ENCODE assay signal across 9 cellular contexts in genomic region chr5:66958984-66959641, GRCh38.
A peak's percentile ranks its signal among the peaks of the same experiment; 100 is the strongest.
DNase-seq lines count a peak whose midpoint lies in the region; ATAC-seq and TF ChIP-seq lines count a peak whose summit lies in the region.
"Had no signal": no experiment of that assay in that cellular context is flagged by ENCODE, and none has a peak within 500 bp of the region (broad histone marks: within the 10 kb centered on the region; RNA-seq: fewer than 3 reads in every experiment).

No MANE protein-coding gene starts in this region.

- no peak overlapping the region for H3K27ac Mint-ChIP-seq in activated naive CD4-positive, alpha-beta T cell treated with anti-CD3 and anti-CD28 coated beads for 36 hours
- H3K27ac Mint-ChIP-seq: naive B cell had no signal

- no peaks in the 10 kb centered on the region for H3K9me3 Mint-ChIP-seq in activated naive CD4-positive, alpha-beta T cell treated with anti-CD3 and anti-CD28 coated beads for 36 hours
- H3K9me3 Mint-ChIP-seq: naive B cell had no signal

- peak overlapping the region; percentile 83 for H3K9ac ChIP-seq in mammary epithelial cell (ENCODE audit: insufficient read depth, low read length)

- WGBS in mammary epithelial cell (ENCODE audit: low coverage, missing lambda C conversion rate) = under 1% methylated on average over 10 of the region's 11 CpGs
- WGBS in spleen, 5 donors = 60 to 78% (median 68%) methylated on average over 11 of the region's 11 CpGs

- H3K27ac ChIP-seq in mammary epithelial cell (ENCODE audit: insufficient read depth, low read depth, low read length) (peak overlapping the region; percentile 92), spleen (peak overlapping the region in 4 of 8 donors; percentile 5 to 37 (median 32))

- DNase-seq in HFF-Myc (ENCODE audit: extremely low read depth, low read depth) (no peak), mammary epithelial cell (peak; percentile 45), kidney epithelial cell (ENCODE audit: low read depth) (peak; percentile 31), spleen (no peak), KG1 (lab: John Stamatoyannopoulos, UW) (no peak)
- DNase-seq in activated naive CD4-positive, alpha-beta T cell treated with anti-CD3 and anti-CD28 coated beads for 36 hours = no peak
- no peak for DNase-seq in stimulated activated naive CD4-positive, alpha-beta T cell (lab: John Stamatoyannopoulos, UW)
- DNase-seq: naive B cell had no signal

- H3K4me1 ChIP-seq in mammary epithelial cell (ENCODE audit: insufficient read depth, low read length) = peaks cover 31% of the 10 kb centered on the region
- H3K4me1 ChIP-seq in spleen = peaks cover 0 to 15% (median 2%) of the 10 kb centered on the region in 6 donors

- H3K4me3 ChIP-seq in HFF-Myc (replicated peaks; ENCODE audit: low read depth, low read length) (peak overlapping the region; percentile 48), mammary epithelial cell (replicated peaks in 1 of 3; ENCODE audit: insufficient read depth in 1 of 3, low read depth in 2 of 3, low read length in 3 of 3) (peak overlapping the region; percentile 45 to 50 (median 49)), kidney epithelial cell (ENCODE audit: low read depth, low read length) (no peak overlapping the region), spleen (peak overlapping the region in 5 of 8 donors; percentile 3 to 40 (median 19))

- peaks cover 18% of the 10 kb centered on the region for H3K79me2 ChIP-seq in mammary epithelial cell (ENCODE audit: insufficient read depth, low read length)

- H4K20me1 ChIP-seq in mammary epithelial cell (ENCODE audit: insufficient read depth, low read length) = no peaks in the 10 kb centered on the region

- no peaks in the 10 kb centered on the region for H3K27me3 ChIP-seq in mammary epithelial cell (ENCODE audit: insufficient read depth, low read length)
- H3K27me3 ChIP-seq in kidney epithelial cell (ENCODE audit: control insufficient read depth, insufficient read depth, low read length) = no peaks in the 10 kb centered on the region
- no peaks in the 10 kb centered on the region for H3K27me3 ChIP-seq in spleen (replicated peaks in 1 of 7)

- CTCF ChIA-PET in mammary epithelial cell (lab: Charles Lee; ENCODE audit: low non-redundant PET) = no interaction called here
- CTCF ChIA-PET in activated naive CD4-positive, alpha-beta T cell treated with anti-CD3 and anti-CD28 coated beads for 36 hours (lab: Charles Lee) = interaction anchor here (0.6 to 0.9 kb wide), 3 partner anchors 11 to 287 kb away, joined by 3 to 4 read pairs (median 3); no protein-coding TSS in a partner anchor

- H3K36me3 ChIP-seq in mammary epithelial cell (ENCODE audit: insufficient read depth, low read length) = no peaks in the 10 kb centered on the region
- H3K36me3 ChIP-seq in kidney epithelial cell (ENCODE audit: control insufficient read depth, insufficient read depth, low read length) = no peaks in the 10 kb centered on the region
- no peaks in the 10 kb centered on the region for H3K36me3 ChIP-seq in spleen

- TF ChIP-seq CTCF in HFF-Myc (IDR thresholded peaks at IDR 0.05; ENCODE audit: low read depth, low read length, missing control alignments) (no peak), mammary epithelial cell (conservative IDR thresholded peaks at IDR 0.05 in 1 of 2, IDR thresholded peaks at IDR 0.05 in 1 of 2; ENCODE audit: extremely low read depth in 1 of 2, insufficient read depth in 1 of 2, low read depth in 1 of 2, low read length in 2 of 2) (no peak), kidney epithelial cell (IDR thresholded peaks at IDR 0.05; ENCODE audit: insufficient read depth, low read length, poor library complexity, severe bottlenecking) (no peak), spleen (IDR thresholded peaks at IDR 0.05 in 8 of 11, conservative IDR thresholded peaks at IDR 0.05 in 3 of 11) (no peak)

- H3K4me3 Mint-ChIP-seq in activated naive CD4-positive, alpha-beta T cell treated with anti-CD3 and anti-CD28 coated beads for 36 hours = no peak overlapping the region
- H3K4me3 Mint-ChIP-seq: naive B cell had no signal

- no peak for ATAC-seq in GM19035 (IDR thresholded peaks at IDR 0.05; ENCODE audit: unreplicated experiment)

- peak overlapping the region; percentile 94 for H3K4me2 ChIP-seq in mammary epithelial cell (ENCODE audit: insufficient read depth, low read depth, low read length)

- no peak for TF ChIP-seq POLR2A in spleen (IDR thresholded peaks at IDR 0.05)

- H3K9me3 ChIP-seq in mammary epithelial cell (replicated peaks; ENCODE audit: insufficient read depth, low read length) (no peaks in the 10 kb centered on the region), spleen (no peaks in the 10 kb centered on the region)

- TSS peak; percentile 30 for BruUV-seq in mammary epithelial cell (replicated peaks; lab: Mats Ljungman, UMichigan)

- in situ Hi-C loops in mammary epithelial cell (cut with MboI; ENCODE audit: low sequenced_read_pairs in 2 of 2) = loop anchor here in 1 of 2 donors (10.0 kb wide), 1 partner anchor 64 kb away; no protein-coding TSS in a partner anchor

- intact Hi-C loops in mammary epithelial cell (cut with micrococcal nuclease) (loop anchor here (5.0 kb wide), 1 partner anchor 127 kb away; no protein-coding TSS in a partner anchor), spleen (cut with DNase I; ENCODE audit: low total_unique reads) (no loop called here)
- intact Hi-C loops in activated naive CD4-positive, alpha-beta T cell treated with anti-CD3 and anti-CD28 coated beads for 36 hours (cut with micrococcal nuclease) = no loop called here

- peak overlapping the region; percentile 65 for H2AFZ ChIP-seq in mammary epithelial cell (ENCODE audit: low read depth, low read length)

- dilution Hi-C loops in mammary epithelial cell (cut with HindIII; ENCODE audit: low sequenced_read_pairs) = no loop called here

- no peaks in the 10 kb centered on the region for H3K36me3 Mint-ChIP-seq in activated naive CD4-positive, alpha-beta T cell treated with anti-CD3 and anti-CD28 coated beads for 36 hours (ENCODE audit: low read depth)
- H3K36me3 Mint-ChIP-seq: naive B cell had no signal

- no peaks in the 10 kb centered on the region for H3K4me1 Mint-ChIP-seq in activated naive CD4-positive, alpha-beta T cell treated with anti-CD3 and anti-CD28 coated beads for 36 hours (ENCODE audit: low read depth)
- H3K4me1 Mint-ChIP-seq: naive B cell had no signal

- H3K27me3 Mint-ChIP-seq in activated naive CD4-positive, alpha-beta T cell treated with anti-CD3 and anti-CD28 coated beads for 36 hours (ENCODE audit: low read depth) = peaks cover 3% of the 10 kb centered on the region

Comparison
In these comparisons a context has a peak if more than half of its experiments do, and no peak if none do; other contexts are left out.
1. DNase-seq: peak in mammary epithelial cell (single experiment) and kidney epithelial cell (single experiment); none in HFF-Myc (single experiment), spleen (single experiment), activated naive CD4-positive, alpha-beta T cell treated with anti-CD3 and anti-CD28 coated beads for 36 hours (single experiment), KG1 (single experiment) and stimulated activated naive CD4-positive, alpha-beta T cell (0 of 6).